In genomic region chr15:99845009-99845408, GRCh38 we compare ENCODE assay signal across 14 cellular contexts.
DNase-seq lines count a peak whose midpoint lies in the region; ATAC-seq and TF ChIP-seq lines count a peak whose summit lies in the region.
"Had no signal": no experiment of that assay in that cellular context is flagged by ENCODE, and none has a peak within 500 bp of the region (broad histone marks: within the 10 kb centered on the region; RNA-seq: fewer than 3 reads in every experiment).

No MANE protein-coding gene starts in this region.

- ATAC-seq in GM18907 (IDR thresholded peaks at IDR 0.05; ENCODE audit: unreplicated experiment) (peak; percentile 84), HG03095 (IDR thresholded peaks at IDR 0.05; ENCODE audit: unreplicated experiment) (peak; percentile 65), GM21526 (IDR thresholded peaks at IDR 0.05; ENCODE audit: low FRiP score, unreplicated experiment) (no peak)
- no peak for ATAC-seq in natural killer cell treated with Interleukin-12 subunit alpha and Interleukin-12 subunit beta and Interleukin-15 and Interleukin-18, amount 100 ng/mL, for 72 hours

- WGBS in prostate gland: 80% methylated on average over 3 of the region's 3 CpGs

- intact Hi-C loops in prostate gland (cut with DNase I): no loop called here

- peaks cover 1% of the 10 kb centered on the region for H3K36me3 Mint-ChIP-seq in chondrocyte (ENCODE audit: low read depth)
- H3K36me3 Mint-ChIP-seq in natural killer cell treated with Interleukin-12 subunit alpha and Interleukin-12 subunit beta and Interleukin-15 and Interleukin-18, amount 100 ng/mL, for 72 hours: no peaks in the 10 kb centered on the region

- no peak overlapping the region for H3K27ac Mint-ChIP-seq in chondrocyte (ENCODE audit: unreplicated experiment)
- no peak overlapping the region for H3K27ac Mint-ChIP-seq in natural killer cell treated with Interleukin-12 subunit alpha and Interleukin-12 subunit beta and Interleukin-15 and Interleukin-18, amount 100 ng/mL, for 72 hours

- H3K4me3 Mint-ChIP-seq in chondrocyte (ENCODE audit: unreplicated experiment): no peak overlapping the region
- H3K4me3 Mint-ChIP-seq in natural killer cell treated with Interleukin-12 subunit alpha and Interleukin-12 subunit beta and Interleukin-15 and Interleukin-18, amount 100 ng/mL, for 72 hours: no peak overlapping the region

- no peak for TF ChIP-seq POLR2A in prostate gland (IDR thresholded peaks at IDR 0.05)

- H3K9me3 Mint-ChIP-seq in chondrocyte (ENCODE audit: low read depth): no peaks in the 10 kb centered on the region
- H3K9me3 Mint-ChIP-seq in natural killer cell treated with Interleukin-12 subunit alpha and Interleukin-12 subunit beta and Interleukin-15 and Interleukin-18, amount 100 ng/mL, for 72 hours: no peaks in the 10 kb centered on the region

- H3K9me3 ChIP-seq in prostate gland: no peaks in the 10 kb centered on the region
- H3K9me3 ChIP-seq: Caco-2 had no signal

- no peak overlapping the region for H3K27ac ChIP-seq in prostate gland
- H3K27ac ChIP-seq: skin epidermis had no signal

- DNase-seq in ELR (ENCODE audit: low read depth): peak; percentile 31
- DNase-seq in amniotic epithelial cell (ENCODE audit: low read depth): peak; percentile 57
- DNase-seq in chondrocyte (ENCODE audit: low spot score): no peak
- no peak for DNase-seq in natural killer cell treated with Interleukin-12 subunit alpha and Interleukin-12 subunit beta and Interleukin-15 and Interleukin-18, amount 100 ng/mL, for 72 hours (ENCODE audit: low spot score)
- DNase-seq in prostate gland (ENCODE audit: low spot score): no peak
- DNase-seq: activated CD8-positive, alpha-beta memory T cell treated with anti-CD3 and anti-CD28 coated beads, Interleukin-2, amount 50 U/mL, for 4 hours; Caco-2; effector CD8-positive, alpha-beta T cell; NCI-H774; SW 1271 had no signal

- no peaks in the 10 kb centered on the region for H3K36me3 ChIP-seq in prostate gland

- no peak overlapping the region for H3K4me3 ChIP-seq in prostate gland
- H3K4me3 ChIP-seq: skin epidermis had no signal

- TF ChIP-seq CTCF in chondrocyte (IDR thresholded peaks at IDR 0.05): no peak
- no peak for TF ChIP-seq CTCF in prostate gland (IDR thresholded peaks at IDR 0.05)

- no peaks in the 10 kb centered on the region for H3K27me3 Mint-ChIP-seq in chondrocyte (ENCODE audit: low read depth)
- no peaks in the 10 kb centered on the region for H3K27me3 Mint-ChIP-seq in natural killer cell treated with Interleukin-12 subunit alpha and Interleukin-12 subunit beta and Interleukin-15 and Interleukin-18, amount 100 ng/mL, for 72 hours

- no peaks in the 10 kb centered on the region for H3K4me1 ChIP-seq in prostate gland (replicated peaks)
- H3K4me1 ChIP-seq: Caco-2 had no signal

- no peaks in the 10 kb centered on the region for H3K27me3 ChIP-seq in prostate gland (replicated peaks; ENCODE audit: insufficient read depth)

- H3K4me1 Mint-ChIP-seq in chondrocyte (ENCODE audit: low read depth): peaks cover 14% of the 10 kb centered on the region
- H3K4me1 Mint-ChIP-seq in natural killer cell treated with Interleukin-12 subunit alpha and Interleukin-12 subunit beta and Interleukin-15 and Interleukin-18, amount 100 ng/mL, for 72 hours (ENCODE audit: low read depth in 2 of 2): no peaks in the 10 kb centered on the region

Comparison
In these comparisons a context has a peak if more than half of its experiments do, and no peak if none do; other contexts are left out.
1. DNase-seq: peak in ELR (single experiment) and amniotic epithelial cell (single experiment); none in chondrocyte (single experiment), natural killer cell treated with Interleukin-12 subunit alpha and Interleukin-12 subunit beta and Interleukin-15 and Interleukin-18, amount 100 ng/mL, for 72 hours (single experiment) and prostate gland (single experiment).
2. ATAC-seq: peak in GM18907 (single experiment) and HG03095 (single experiment); none in natural killer cell treated with Interleukin-12 subunit alpha and Interleukin-12 subunit beta and Interleukin-15 and Interleukin-18, amount 100 ng/mL, for 72 hours (0 of 2) and GM21526 (single experiment).